In the genomic region with DNA sequence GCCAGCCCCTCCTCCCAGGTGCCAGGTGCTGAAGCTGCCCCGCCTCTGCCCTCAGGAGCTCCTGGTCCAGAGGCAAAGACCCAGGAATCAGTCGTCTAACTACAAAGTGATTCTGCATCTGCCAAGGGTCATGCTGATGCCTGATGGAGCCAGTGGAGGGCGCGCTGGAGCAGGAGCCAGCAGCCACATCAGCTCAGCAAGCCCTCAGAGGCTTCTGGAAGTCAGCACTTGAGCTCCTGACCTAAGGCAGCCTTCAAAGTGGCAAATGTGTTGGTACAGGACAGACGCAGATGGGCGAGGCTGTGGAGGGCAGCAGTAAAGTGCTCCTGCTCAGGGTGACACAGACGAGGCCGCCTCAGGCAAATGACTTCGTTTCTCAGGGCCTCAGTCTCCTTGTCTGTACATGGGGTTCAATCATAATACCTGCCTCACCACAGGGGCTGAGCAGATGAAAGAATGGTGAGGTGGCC, we compare ENCODE assay signal across 8 cellular contexts. TPM values are rescaled to one million over a fixed set of nuclear protein-coding genes. Genes with fewer than 3 reads are reported as not detected.
DNase-seq lines count a peak whose midpoint lies in the region; ATAC-seq and TF ChIP-seq lines count a peak whose summit lies in the region.

No MANE protein-coding gene starts in this region.

- H2AFZ ChIP-seq in GM23248 (no peak overlapping the region), OCI-LY7 (ENCODE audit: low read length) (no peak overlapping the region)

- no TSS peak for BruUV-seq in OCI-LY7 (replicated peaks; lab: Mats Ljungman, UMichigan)

- no peak for ATAC-seq in GM18873 (IDR thresholded peaks at IDR 0.05; ENCODE audit: low FRiP score, unreplicated experiment)

- no peak overlapping the region for H3K9ac ChIP-seq in GM23248

- H3K4me2 ChIP-seq in GM23248 (ENCODE audit: unreplicated experiment) (no peak overlapping the region), OCI-LY7 (ENCODE audit: low read length) (no peak overlapping the region)

- H3K4me3 ChIP-seq in GM23248: no peak overlapping the region
- H3K4me3 ChIP-seq in OCI-LY7 (ENCODE audit: low read depth, low read length, poor library complexity, severe bottlenecking): no peak overlapping the region

- intact Hi-C loops in OCI-LY7 (cut with micrococcal nuclease; ENCODE audit: unreplicated experiment): no loop called here

- H3K79me2 ChIP-seq in GM23248 (ENCODE audit: insufficient read depth) (no peaks in the 10 kb centered on the region), OCI-LY7 (ENCODE audit: insufficient read depth, low read depth, low read length) (no peaks in the 10 kb centered on the region)

- H3K36me3 ChIP-seq in GM23248 (ENCODE audit: low read depth) (peaks cover 9% of the 10 kb centered on the region; the same call in 1 of the 2 replicates), OCI-LY7 (ENCODE audit: insufficient read depth, low read length) (peaks cover 75% of the 10 kb centered on the region)

- H3K4me1 ChIP-seq in GM23248 (ENCODE audit: insufficient read depth) (no peaks in the 10 kb centered on the region), OCI-LY7 (ENCODE audit: insufficient read depth, low read length, poor library complexity, severe bottlenecking) (no peaks in the 10 kb centered on the region)

- TF ChIP-seq CTCF in OCI-LY7 (conservative IDR thresholded peaks at IDR 0.05; ENCODE audit: low read length): peak; percentile 76

- WGBS in GM23248 (ENCODE audit: low coverage in 1 of 2, low lambda C conversion rate in 2 of 2, missing lambda C conversion rate in 2 of 2), 2 experiments: 58 to 63% methylated on average over 9 of the region's 9 CpGs

- POLR2A ChIA-PET in OCI-LY7 (lab: Charles Lee): interaction anchor here (0.6 kb wide), 1 partner anchor 95 kb away, joined by 8 read pairs; no protein-coding TSS in a partner anchor

- no peaks in the 10 kb centered on the region for H4K20me1 ChIP-seq in GM23248 (ENCODE audit: insufficient read depth)
- H4K20me1 ChIP-seq in OCI-LY7 (ENCODE audit: insufficient read depth, low read length): no peaks in the 10 kb centered on the region

- in situ Hi-C loops in GM23248 (cut with MboI): no loop called here

- CTCF ChIA-PET in OCI-LY7 (lab: Charles Lee; ENCODE audit: unreplicated experiment): interaction anchor here (1.0 kb wide), 1 partner anchor 9 kb away, joined by 4 read pairs; no protein-coding TSS in a partner anchor

- H3K9me3 ChIP-seq in GM23248 (ENCODE audit: low read depth) (no peaks in the 10 kb centered on the region), OCI-LY7 (ENCODE audit: low read length) (no peaks in the 10 kb centered on the region)

- H3K9me2 ChIP-seq in GM23248 (ENCODE audit: insufficient read depth): no peaks in the 10 kb centered on the region
- no peaks in the 10 kb centered on the region for H3K9me2 ChIP-seq in OCI-LY7 (ENCODE audit: insufficient read depth, low read length)

- DNase-seq in AG20443 (ENCODE audit: low spot score): peak; percentile 73
- DNase-seq in GM23248: peak; percentile 70
- peak; percentile 35 for DNase-seq in OCI-LY7 (ENCODE audit: low spot score)
- peak; percentile 56 for DNase-seq in activated naive CD4-positive, alpha-beta T cell treated with Interleukin-2 at 50 U/mL for 16 hours
- DNase-seq in islet precursor cell: peak; percentile 92
- DNase-seq in stimulated activated CD8-positive, alpha-beta memory T cell treated with anti-CD3 and anti-CD28 coated beads, Interleukin-4, amount 100 ng/mL, for 1 hour (ENCODE audit: low read depth in 2 of 2, low spot score in 1 of 2): peak; percentile 13 to 14
- no peak for DNase-seq in amniotic stem cell (lab: John Stamatoyannopoulos, UW)

- no peaks in the 10 kb centered on the region for H3K27me3 ChIP-seq in GM23248 (replicated peaks; ENCODE audit: insufficient read depth)

- no peaks in the 10 kb centered on the region for H3F3A ChIP-seq in GM23248 (ENCODE audit: insufficient read depth)

- H3K27ac ChIP-seq in GM23248 (no peak overlapping the region), OCI-LY7 (ENCODE audit: low read depth, low read length, poor library complexity, severe bottlenecking) (no peak overlapping the region)

RNA-seq across cellular contexts. Expression of a gene that starts 10.9 kb away (rescaled TPM):
- total RNA-seq in GM23248 (2014; rRNA removed; shearing (Covaris generic)): 12.4 and 12.5 TPM in 2 replicates
- 16.6 and 17.7 TPM in 2 replicates for polyA plus RNA-seq in GM23248 (2016; fragmentation: Nextera tagmentation; extraction: Ambion mirVana)
- 24.7 and 30.0 TPM in 2 replicates for total RNA-seq in OCI-LY7 (2014; rRNA removed; shearing (Covaris generic))
- 18.0 and 21.4 TPM in 2 replicates for total RNA-seq in OCI-LY7 (2022)

RNA-seq across cellular contexts. Expression of a gene that starts 27.0 kb away (rescaled TPM):
- not detected in 2 replicates for total RNA-seq in GM23248 (2014; rRNA removed; shearing (Covaris generic))
- polyA plus RNA-seq in GM23248 (2016; fragmentation: Nextera tagmentation; extraction: Ambion mirVana): not detected in 2 replicates
- total RNA-seq in OCI-LY7 (2014; rRNA removed; shearing (Covaris generic)): not detected in 2 replicates
- not detected in 2 replicates for total RNA-seq in OCI-LY7 (2022)

RNA-seq across cellular contexts. Expression of a gene that starts 33.7 kb away (rescaled TPM):
- total RNA-seq in GM23248 (2014; rRNA removed; shearing (Covaris generic)): 0.54 TPM in 1 of 2 replicates, not detected in the other
- 0.09 and 0.13 TPM in 2 replicates for polyA plus RNA-seq in GM23248 (2016; fragmentation: Nextera tagmentation; extraction: Ambion mirVana)
- 0.09 TPM in 1 of 2 replicates, not detected in the other for total RNA-seq in OCI-LY7 (2014; rRNA removed; shearing (Covaris generic))
- total RNA-seq in OCI-LY7 (2022): 0.25 TPM in 1 of 2 replicates, not detected in the other
